8 cellular contexts compared by ENCODE assay signal in the genomic region with DNA sequence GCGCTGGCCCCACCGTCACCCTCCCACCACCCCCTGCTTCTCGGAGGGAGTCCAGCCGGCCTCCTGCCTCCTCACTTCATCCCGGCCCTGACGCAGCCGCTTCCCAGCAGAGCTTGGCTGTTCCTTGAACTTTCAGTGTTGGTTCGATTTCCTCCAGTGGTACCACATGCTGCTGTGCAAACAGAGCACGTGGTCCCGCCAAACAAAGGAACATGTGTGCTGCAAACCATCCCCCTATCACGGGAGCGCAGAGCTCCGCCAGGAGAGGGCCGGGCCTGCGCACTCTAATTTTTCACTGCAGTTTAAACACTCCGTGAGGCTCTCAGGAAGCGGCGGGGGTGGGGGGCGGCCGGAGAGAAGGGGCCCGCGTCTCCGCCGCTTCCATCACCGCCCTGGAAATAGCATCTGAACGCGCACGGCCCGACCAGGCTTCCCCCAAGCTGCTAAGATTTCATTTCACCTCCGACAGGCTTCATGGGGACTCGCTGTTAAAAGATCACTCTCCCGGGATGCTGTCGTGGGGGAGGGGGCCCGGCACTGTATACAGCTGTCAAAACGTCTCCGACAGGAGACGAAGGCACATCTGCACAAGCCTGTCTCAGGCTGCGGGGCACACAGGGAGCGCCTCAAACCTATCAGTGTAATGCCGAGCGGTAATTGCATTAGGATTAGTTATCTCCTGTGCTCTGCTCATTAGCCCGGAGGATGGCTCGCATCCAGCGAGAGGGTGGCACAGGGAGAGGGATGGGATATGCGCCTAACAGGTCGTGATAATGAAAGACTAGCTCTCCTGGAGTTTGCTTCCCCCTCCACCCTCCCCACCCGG.
DNase-seq lines count a peak whose midpoint lies in the region; ATAC-seq and TF ChIP-seq lines count a peak whose summit lies in the region.

No MANE protein-coding gene starts in this region.

- H3K9ac ChIP-seq in neural progenitor cell, result no peak overlapping the region

- no peaks in the 10 kb centered on the region for H3K9me3 Mint-ChIP-seq in activated naive CD4-positive, alpha-beta T cell treated with anti-CD3 and anti-CD28 coated beads for 36 hours
- H3K9me3 Mint-ChIP-seq in activated naive CD4-positive, alpha-beta T cell treated with anti-CD3 and anti-CD28 coated beads, Interleukin-2, amount 10 ng/mL, durations not matched to agents 7 days and 5 days, result no peaks in the 10 kb centered on the region
- H3K9me3 Mint-ChIP-seq in glutamatergic neuron (ENCODE audit: unreplicated experiment) (peaks cover 7% of the 10 kb centered on the region), neural progenitor cell (peaks cover 5% of the 10 kb centered on the region)
- H3K9me3 Mint-ChIP-seq in CD4-positive, alpha-beta T cell, result peaks cover 2% of the 10 kb centered on the region

- intact Hi-C loops in activated naive CD4-positive, alpha-beta T cell treated with anti-CD3 and anti-CD28 coated beads for 36 hours (cut with micrococcal nuclease), result no loop called here
- intact Hi-C loops in CD4-positive, alpha-beta T cell (cut with DNase I, micrococcal nuclease), result no loop called here

- H3K4me3 ChIP-seq in neural progenitor cell, result peak overlapping the region; percentile 38

- H2AFZ ChIP-seq in neural progenitor cell (replicated peaks), result peak overlapping the region; percentile 98

- peak overlapping the region; percentile 3 for H3K4me3 Mint-ChIP-seq in activated naive CD4-positive, alpha-beta T cell treated with anti-CD3 and anti-CD28 coated beads for 36 hours
- no peak overlapping the region for H3K4me3 Mint-ChIP-seq in activated naive CD4-positive, alpha-beta T cell treated with anti-CD3 and anti-CD28 coated beads, Interleukin-2, amount 10 ng/mL, durations not matched to agents 7 days and 5 days
- H3K4me3 Mint-ChIP-seq in glutamatergic neuron (ENCODE audit: unreplicated experiment), result peak overlapping the region; percentile 84
- peak overlapping the region; percentile 81 for H3K4me3 Mint-ChIP-seq in neural progenitor cell
- no peak overlapping the region for H3K4me3 Mint-ChIP-seq in CD4-positive, alpha-beta T cell

- CTCF ChIA-PET in activated naive CD4-positive, alpha-beta T cell treated with anti-CD3 and anti-CD28 coated beads for 36 hours (lab: Charles Lee), result no interaction called here
- CTCF ChIA-PET in activated naive CD4-positive, alpha-beta T cell treated with anti-CD3 and anti-CD28 coated beads, Interleukin-2, amount 10 ng/mL, durations not matched to agents 7 days and 5 days (lab: Charles Lee), result no interaction called here
- CTCF ChIA-PET in CD4-positive, alpha-beta T cell (lab: Charles Lee), result interaction anchor here (0.7 kb wide), 1 partner anchor 119 kb away, joined by 3 read pairs; no protein-coding TSS in a partner anchor

- peaks cover 23% of the 10 kb centered on the region for H3K27me3 ChIP-seq in neural progenitor cell
- H3K27me3 ChIP-seq in CD4-positive, alpha-beta T cell (ENCODE audit: control insufficient read depth, insufficient read depth, low read length), result peaks cover 17% of the 10 kb centered on the region

- H3K4me1 Mint-ChIP-seq in activated naive CD4-positive, alpha-beta T cell treated with anti-CD3 and anti-CD28 coated beads for 36 hours (ENCODE audit: low read depth), result peaks cover 3% of the 10 kb centered on the region
- no peaks in the 10 kb centered on the region for H3K4me1 Mint-ChIP-seq in activated naive CD4-positive, alpha-beta T cell treated with anti-CD3 and anti-CD28 coated beads, Interleukin-2, amount 10 ng/mL, durations not matched to agents 7 days and 5 days
- peaks cover 3% of the 10 kb centered on the region for H3K4me1 Mint-ChIP-seq in glutamatergic neuron (ENCODE audit: low read depth, unreplicated experiment)
- H3K4me1 Mint-ChIP-seq in neural progenitor cell, result peaks cover 14% of the 10 kb centered on the region
- no peaks in the 10 kb centered on the region for H3K4me1 Mint-ChIP-seq in CD4-positive, alpha-beta T cell (ENCODE audit: low read depth)

- peak; percentile 14 for DNase-seq in activated naive CD4-positive, alpha-beta T cell treated with anti-CD3 and anti-CD28 coated beads for 36 hours
- DNase-seq in activated naive CD4-positive, alpha-beta T cell treated with anti-CD3 and anti-CD28 coated beads, Interleukin-2, amount 10 ng/mL, durations not matched to agents 7 days and 5 days, result no peak
- DNase-seq in glutamatergic neuron (peak; percentile 77), neural progenitor cell (ENCODE audit: low spot score) (peak; percentile 82), erythroblast (lab: John Stamatoyannopoulos, UW) (no peak)
- DNase-seq in CD4-positive, alpha-beta T cell, result no peak

- H3K36me3 Mint-ChIP-seq in activated naive CD4-positive, alpha-beta T cell treated with anti-CD3 and anti-CD28 coated beads for 36 hours (ENCODE audit: low read depth), result no peaks in the 10 kb centered on the region
- H3K36me3 Mint-ChIP-seq in activated naive CD4-positive, alpha-beta T cell treated with anti-CD3 and anti-CD28 coated beads, Interleukin-2, amount 10 ng/mL, durations not matched to agents 7 days and 5 days, result no peaks in the 10 kb centered on the region
- H3K36me3 Mint-ChIP-seq in glutamatergic neuron (ENCODE audit: unreplicated experiment) (peaks cover 12% of the 10 kb centered on the region), neural progenitor cell (peaks cover 2% of the 10 kb centered on the region)
- H3K36me3 Mint-ChIP-seq in CD4-positive, alpha-beta T cell (ENCODE audit: low read depth), result no peaks in the 10 kb centered on the region

- peaks cover 23% of the 10 kb centered on the region for H3K27me3 Mint-ChIP-seq in activated naive CD4-positive, alpha-beta T cell treated with anti-CD3 and anti-CD28 coated beads for 36 hours (ENCODE audit: low read depth)
- peaks cover 23% of the 10 kb centered on the region for H3K27me3 Mint-ChIP-seq in activated naive CD4-positive, alpha-beta T cell treated with anti-CD3 and anti-CD28 coated beads, Interleukin-2, amount 10 ng/mL, durations not matched to agents 7 days and 5 days
- peaks cover 5% of the 10 kb centered on the region for H3K27me3 Mint-ChIP-seq in glutamatergic neuron (ENCODE audit: unreplicated experiment)
- H3K27me3 Mint-ChIP-seq in neural progenitor cell (ENCODE audit: insufficient read depth, low read depth), result peaks cover 2% of the 10 kb centered on the region
- H3K27me3 Mint-ChIP-seq in CD4-positive, alpha-beta T cell, result peaks cover 53% of the 10 kb centered on the region

- H3K36me3 ChIP-seq in neural progenitor cell, result no peaks in the 10 kb centered on the region

- H3F3A ChIP-seq in neural progenitor cell (ENCODE audit: low read depth), result peaks cover 19% of the 10 kb centered on the region

- H3K79me2 ChIP-seq in neural progenitor cell (ENCODE audit: low read depth), result no peaks in the 10 kb centered on the region

- H4K20me1 ChIP-seq in neural progenitor cell (ENCODE audit: low read depth), result no peaks in the 10 kb centered on the region

- ATAC-seq in SK-N-SH treated with all-trans-retinoic acid at 6 μM for 48 hours (peak; percentile 44; the same call in 2 of the 3 replicates), GM18861 (IDR thresholded peaks at IDR 0.05; ENCODE audit: unreplicated experiment) (no peak)
- ATAC-seq in CD4-positive, alpha-beta T cell (ENCODE audit: poor library complexity), result no peak

- peaks cover 8% of the 10 kb centered on the region for H3K4me1 ChIP-seq in neural progenitor cell

- no peak for TF ChIP-seq CTCF in glutamatergic neuron (IDR thresholded peaks at IDR 0.05; ENCODE audit: partially characterized antibody, unreplicated experiment)
- no peak for TF ChIP-seq CTCF in neural progenitor cell (IDR thresholded peaks at IDR 0.05)
- no peak for TF ChIP-seq CTCF in CD4-positive, alpha-beta T cell (IDR thresholded peaks at IDR 0.05)

- no peak for TF ChIP-seq POLR2A in erythroblast (IDR thresholded peaks at IDR 0.05; ENCODE audit: low read length)

- no peak overlapping the region for H3K27ac Mint-ChIP-seq in activated naive CD4-positive, alpha-beta T cell treated with anti-CD3 and anti-CD28 coated beads for 36 hours
- H3K27ac Mint-ChIP-seq in activated naive CD4-positive, alpha-beta T cell treated with anti-CD3 and anti-CD28 coated beads, Interleukin-2, amount 10 ng/mL, durations not matched to agents 7 days and 5 days, result no peak overlapping the region
- H3K27ac Mint-ChIP-seq in glutamatergic neuron (ENCODE audit: unreplicated experiment), result peak overlapping the region; percentile 96
- peak overlapping the region; percentile 87 for H3K27ac Mint-ChIP-seq in neural progenitor cell
- no peak overlapping the region for H3K27ac Mint-ChIP-seq in CD4-positive, alpha-beta T cell

- POLR2A ChIA-PET in CD4-positive, alpha-beta T cell (lab: Charles Lee), result no interaction called here

- peaks cover 9% of the 10 kb centered on the region for H3K9me3 ChIP-seq in neural progenitor cell (ENCODE audit: low read depth)
- no peaks in the 10 kb centered on the region for H3K9me3 ChIP-seq in CD4-positive, alpha-beta T cell (ENCODE audit: control insufficient read depth, low read length)

- peak overlapping the region; percentile 86 for H3K4me2 ChIP-seq in neural progenitor cell

- no peak overlapping the region for H3K27ac ChIP-seq in neural progenitor cell
- H3K27ac ChIP-seq in CD4-positive, alpha-beta T cell (ENCODE audit: low read depth, low read length), result no peak overlapping the region

TF ChIP-seq in SK-N-SH treated with all-trans-retinoic acid at 6 μM for 48 hours, 23 proteins besides CTCF, POLR2A, EP300 and RAD21 (continues in another document):
- TF ChIP-seq ISL1 (CRISPR knock-in tag; IDR thresholded peaks at IDR 0.05), result no peak
- no peak for TF ChIP-seq TOX (CRISPR knock-in tag; IDR thresholded peaks at IDR 0.05; ENCODE audit: borderline replicate concordance)
- TF ChIP-seq ZNF8 (CRISPR knock-in tag; IDR thresholded peaks at IDR 0.05), result peak; percentile 29; the same call in 1 of the 2 replicates
- no peak for TF ChIP-seq ZFP30 (CRISPR knock-in tag; IDR thresholded peaks at IDR 0.05)
- TF ChIP-seq OSR1 (CRISPR knock-in tag; IDR thresholded peaks at IDR 0.05), result no peak
- no peak for TF ChIP-seq ZNF565 (CRISPR knock-in tag; conservative IDR thresholded peaks at IDR 0.05; ENCODE audit: low read depth)

Comparison
In these comparisons a context has a peak if more than half of its experiments do, and no peak if none do; other contexts are left out.
1. DNase-seq: peak in activated naive CD4-positive, alpha-beta T cell treated with anti-CD3 and anti-CD28 coated beads for 36 hours (single experiment), glutamatergic neuron (single experiment) and neural progenitor cell (single experiment); none in activated naive CD4-positive, alpha-beta T cell treated with anti-CD3 and anti-CD28 coated beads, Interleukin-2, amount 10 ng/mL, durations not matched to agents 7 days and 5 days (single experiment), CD4-positive, alpha-beta T cell (0 of 10) and erythroblast (0 of 2).
2. H3K4me3 Mint-ChIP-seq: peak in activated naive CD4-positive, alpha-beta T cell treated with anti-CD3 and anti-CD28 coated beads for 36 hours (single experiment), glutamatergic neuron (single experiment) and neural progenitor cell (single experiment); none in activated naive CD4-positive, alpha-beta T cell treated with anti-CD3 and anti-CD28 coated beads, Interleukin-2, amount 10 ng/mL, durations not matched to agents 7 days and 5 days (single experiment) and CD4-positive, alpha-beta T cell (single experiment).
3. H3K27ac Mint-ChIP-seq: peak in glutamatergic neuron (single experiment) and neural progenitor cell (single experiment); none in activated naive CD4-positive, alpha-beta T cell treated with anti-CD3 and anti-CD28 coated beads for 36 hours (single experiment), activated naive CD4-positive, alpha-beta T cell treated with anti-CD3 and anti-CD28 coated beads, Interleukin-2, amount 10 ng/mL, durations not matched to agents 7 days and 5 days (single experiment) and CD4-positive, alpha-beta T cell (single experiment).